In genomic region chr11:102453286-102453797, GRCh38 we compare ENCODE assay signal across 7 cellular contexts. TPM values are rescaled to one million over a fixed set of nuclear protein-coding genes. Genes with fewer than 3 reads are reported as not detected.
DNase-seq lines count a peak whose midpoint lies in the region; ATAC-seq and TF ChIP-seq lines count a peak whose summit lies in the region.

No MANE protein-coding gene starts in this region.

- H3K4me1 ChIP-seq in NT2/D1 (ENCODE audit: insufficient read depth, insufficient read length) (peaks cover 2% of the 10 kb centered on the region), colonic mucosa (no peaks in the 10 kb centered on the region), mucosa of stomach (ENCODE audit: control insufficient read depth, insufficient read depth, low read length) (peaks cover 44% of the 10 kb centered on the region)

- TF ChIP-seq CTCF in colonic mucosa (IDR thresholded peaks at IDR 0.05) = no peak
- TF ChIP-seq CTCF in type B pancreatic cell (conservative IDR thresholded peaks at IDR 0.05) = no peak

- DNase-seq in NT2/D1 (ENCODE audit: low read depth, low spot score) = peak; percentile 47
- no peak for DNase-seq in colonic mucosa
- DNase-seq in type B pancreatic cell (ENCODE audit: extremely low spot score, unreplicated experiment) = no peak
- no peak for DNase-seq in kidney tubule cell (ENCODE audit: low spot score)
- DNase-seq in KG1 (lab: John Stamatoyannopoulos, UW) = no peak

- ATAC-seq in GM18511 (IDR thresholded peaks at IDR 0.05; ENCODE audit: unreplicated experiment) = peak; percentile 0

- no peaks in the 10 kb centered on the region for H3K27me3 Mint-ChIP-seq in type B pancreatic cell

- no peaks in the 10 kb centered on the region for H3K9me3 ChIP-seq in NT2/D1 (ENCODE audit: insufficient read depth, low read length)
- H3K9me3 ChIP-seq in colonic mucosa = no peaks in the 10 kb centered on the region
- H3K9me3 ChIP-seq in mucosa of stomach (ENCODE audit: control insufficient read depth, low read length) = no peaks in the 10 kb centered on the region

- H3K4me3 ChIP-seq in NT2/D1 (ENCODE audit: insufficient read length, low read depth) (peak overlapping the region; percentile 76), colonic mucosa (peak overlapping the region; percentile 69), mucosa of stomach (ENCODE audit: low read length) (peak overlapping the region; percentile 53)

- peak overlapping the region; percentile 99 for H3K4me3 Mint-ChIP-seq in type B pancreatic cell

- intact Hi-C loops in colonic mucosa (cut with DNase I) = no loop called here

- H3K9ac ChIP-seq in NT2/D1 (ENCODE audit: insufficient read length, low read depth) (peak overlapping the region; percentile 74), colonic mucosa (ENCODE audit: low read depth in 2 of 2, low read length in 2 of 2) (peak overlapping the region; percentile 84 to 93), mucosa of stomach (ENCODE audit: low read length) (peak overlapping the region; percentile 86)

- peak overlapping the region; percentile 96 for H3K27ac Mint-ChIP-seq in type B pancreatic cell

- H3K27me3 ChIP-seq in NT2/D1 (ENCODE audit: insufficient read depth, insufficient read length) = peaks cover 16% of the 10 kb centered on the region
- H3K27me3 ChIP-seq in colonic mucosa = no peaks in the 10 kb centered on the region
- H3K27me3 ChIP-seq in mucosa of stomach (ENCODE audit: control insufficient read depth, insufficient read depth, low read length) = no peaks in the 10 kb centered on the region

- no peaks in the 10 kb centered on the region for H3K9me3 Mint-ChIP-seq in type B pancreatic cell

- H3K36me3 ChIP-seq in NT2/D1 (ENCODE audit: insufficient read depth, insufficient read length, low read length) = peaks cover 4% of the 10 kb centered on the region
- no peaks in the 10 kb centered on the region for H3K36me3 ChIP-seq in colonic mucosa
- no peaks in the 10 kb centered on the region for H3K36me3 ChIP-seq in mucosa of stomach (ENCODE audit: control insufficient read depth, insufficient read depth, low read length)

- H3K4me1 Mint-ChIP-seq in type B pancreatic cell (ENCODE audit: unreplicated experiment) = peaks cover 39% of the 10 kb centered on the region

- peak overlapping the region; percentile 94 for H3K27ac ChIP-seq in colonic mucosa

- no peaks in the 10 kb centered on the region for H3K36me3 Mint-ChIP-seq in type B pancreatic cell

RNA-seq across cellular contexts. Expression of gene TMEM123, which starts 0.8 kb away (rescaled TPM):
- total RNA-seq in colonic mucosa (100 to 1,000 TPM; 126 to 175 TPM), type B pancreatic cell (ENCODE audit: low replicate concordance) (131 and 144 TPM in 2 replicates)
